8 cellular contexts compared by ENCODE assay signal in the genomic region with DNA sequence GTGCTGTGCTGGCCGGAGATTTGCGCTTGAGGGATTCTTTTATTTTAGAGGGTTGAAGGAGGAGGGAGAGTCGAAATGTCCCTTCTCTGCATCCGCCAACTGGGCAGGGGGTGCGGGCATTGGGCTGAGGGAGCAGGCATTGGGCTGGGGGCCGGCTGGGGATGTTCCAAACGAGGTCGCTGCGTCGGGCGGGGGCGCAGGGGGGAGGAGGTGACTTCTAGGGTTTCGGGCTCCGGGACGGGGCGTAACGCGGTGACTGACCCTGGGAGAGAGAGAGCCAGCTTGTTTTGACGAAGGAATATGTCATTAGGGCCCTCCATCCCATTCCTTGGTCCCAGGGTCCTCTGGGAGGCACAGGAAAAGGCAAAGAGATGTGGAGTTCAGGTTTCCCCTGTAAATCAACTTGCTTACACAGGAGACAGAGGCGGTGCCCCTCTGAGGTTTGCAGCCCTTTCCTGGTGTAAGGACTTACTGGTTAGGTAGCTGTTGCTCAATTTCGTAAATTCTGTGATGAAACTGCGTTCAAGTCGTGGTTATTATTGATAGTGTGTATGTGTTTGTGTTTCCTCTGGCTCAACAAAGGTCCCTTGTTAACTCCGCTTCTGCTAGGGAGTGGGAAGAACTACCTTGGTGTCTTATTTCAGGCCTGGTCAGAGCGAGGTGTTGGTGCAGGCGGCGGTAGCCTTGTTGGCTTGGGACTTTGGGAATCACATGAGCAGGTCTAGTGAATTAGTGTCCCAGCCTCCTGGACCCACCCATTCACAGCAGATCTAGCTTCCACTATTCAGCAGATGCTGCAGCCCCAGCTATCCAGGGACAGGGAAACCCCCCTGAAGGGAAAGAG. TPM values are rescaled to one million over a fixed set of nuclear protein-coding genes. Genes with fewer than 3 reads are reported as not detected.
A peak's percentile ranks its signal among the peaks of the same experiment; 100 is the strongest.
DNase-seq lines count a peak whose midpoint lies in the region; ATAC-seq and TF ChIP-seq lines count a peak whose summit lies in the region.

No MANE protein-coding gene starts in this region.

- TF ChIP-seq CTCF in RWPE1 (conservative IDR thresholded peaks at IDR 0.05; ENCODE audit: low read depth) (no peak), liver (IDR thresholded peaks at IDR 0.05; ENCODE audit: low read depth, low read length, missing input control) (no peak), thoracic aorta (IDR thresholded peaks at IDR 0.05) (no peak)

- CTCF ChIA-PET in RWPE1 (lab: Yijun Ruan, JAX), result interaction anchor here (0.6 to 1.0 kb wide), 2 partner anchors 195 to 1221 kb away, joined by 4 to 5 read pairs; no protein-coding TSS in a partner anchor

- H3K27me3 ChIP-seq in liver (ENCODE audit: control insufficient read depth in 4 of 4, insufficient read depth in 4 of 4, low read length in 3 of 4), result no peaks in the 10 kb centered on the region
- H3K27me3 ChIP-seq in thoracic aorta (replicated peaks; ENCODE audit: insufficient read depth), result no peaks in the 10 kb centered on the region

- H3K4me1 ChIP-seq in liver (ENCODE audit: control insufficient read depth in 4 of 4, insufficient read depth in 4 of 4, low read length in 3 of 4), result peaks cover 0 to 20% (median 14%) of the 10 kb centered on the region in 4 donors
- H3K4me1 ChIP-seq in thoracic aorta (ENCODE audit: control insufficient read depth in 1 of 2, low read depth in 2 of 2), result peaks cover 5 to 17% of the 10 kb centered on the region in 2 donors

- H3K9ac ChIP-seq in liver (ENCODE audit: low read depth in 1 of 2, low read length in 2 of 2), result peak overlapping the region; percentile 49 to 60

- 9% methylated on average over 27 of the region's 27 CpGs for WGBS in liver

- ATAC-seq in thoracic aorta (ENCODE audit: insufficient number of reproducible peaks, low FRiP score, low read depth) (no peak), GM18502 (IDR thresholded peaks at IDR 0.05; ENCODE audit: poor library complexity, unreplicated experiment) (no peak)

- DNase-seq in DMS53 (lab: John Stamatoyannopoulos, UW) (peak; percentile 61), DMS53 treated with DMSO at 0.1 percent for 48 hours (lab: John Stamatoyannopoulos, UW; ENCODE audit: unreplicated experiment) (no peak), RWPE1 (ENCODE audit: low spot score) (peak; percentile 41), cerebellar cortex (ENCODE audit: low spot score) (peak; percentile 79), thoracic aorta (ENCODE audit: low spot score) (no peak), NCI-H1436 (lab: John Stamatoyannopoulos, UW) (no peak)

- H3K27ac ChIP-seq in RWPE1 (peak overlapping the region; percentile 94), liver (ENCODE audit: low read depth in 1 of 2, low read length in 2 of 2) (peak overlapping the region; percentile 77 to 81), thoracic aorta (no peak overlapping the region)

- no peak for TF ChIP-seq RAD21 in liver (IDR thresholded peaks at IDR 0.05)

- POLR2A ChIA-PET in RWPE1 (lab: Yijun Ruan, JAX; ENCODE audit: low non-redundant PET), result no interaction called here

- no peaks in the 10 kb centered on the region for H3K36me3 ChIP-seq in liver (ENCODE audit: control insufficient read depth in 4 of 4, insufficient read depth in 3 of 4, low read depth in 1 of 4, low read length in 3 of 4)
- no peaks in the 10 kb centered on the region for H3K36me3 ChIP-seq in thoracic aorta

- H3K9me3 ChIP-seq in liver (ENCODE audit: control insufficient read depth in 4 of 4, low read length in 3 of 4) (no peaks in the 10 kb centered on the region), thoracic aorta (no peaks in the 10 kb centered on the region)

- H3K4me3 ChIP-seq in liver (ENCODE audit: low read depth in 1 of 3, low read length in 3 of 3), result peak overlapping the region; percentile 64 to 72 (median 72)
- H3K4me3 ChIP-seq in thoracic aorta, result peak overlapping the region; percentile 84

TF ChIP-seq in liver, 16 proteins besides CTCF, POLR2A, EP300 and RAD21:
- TF ChIP-seq HNF4A (conservative IDR thresholded peaks at IDR 0.05), result peak in 1 of 2 donors; percentile 4
- TF ChIP-seq GABPA (IDR thresholded peaks at IDR 0.05 in 1 of 2, conservative IDR thresholded peaks at IDR 0.05 in 1 of 2), result no peak
- TF ChIP-seq, protein P1, sequence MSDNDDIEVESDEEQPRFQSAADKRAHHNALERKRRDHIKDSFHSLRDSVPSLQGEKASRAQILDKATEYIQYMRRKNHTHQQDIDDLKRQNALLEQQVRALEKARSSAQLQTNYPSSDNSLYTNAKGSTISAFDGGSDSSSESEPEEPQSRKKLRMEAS (IDR thresholded peaks at IDR 0.05), result no peak
- TF ChIP-seq TAF1 (conservative IDR thresholded peaks at IDR 0.05), result no peak
- TF ChIP-seq, protein P2, sequence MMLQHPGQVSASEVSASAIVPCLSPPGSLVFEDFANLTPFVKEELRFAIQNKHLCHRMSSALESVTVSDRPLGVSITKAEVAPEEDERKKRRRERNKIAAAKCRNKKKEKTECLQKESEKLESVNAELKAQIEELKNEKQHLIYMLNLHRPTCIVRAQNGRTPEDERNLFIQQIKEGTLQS (IDR thresholded peaks at IDR 0.05), result no peak
- TF ChIP-seq FOXA1 (IDR thresholded peaks at IDR 0.05), result no peak
- TF ChIP-seq FOXA2 (IDR thresholded peaks at IDR 0.05), result no peak

RNA-seq across cellular contexts. Expression of a gene that starts 0.7 kb away (rescaled TPM):
- total RNA-seq in liver (1 to 10 TPM; 1.3 to 3.8 TPM), thoracic aorta (10 to 100 TPM in 1 of 2 donors, 1 to 10 TPM in 1; 4.9 to 28.8 TPM)
- polyA plus RNA-seq in liver, result under 1 TPM; 0.50 to 0.76 TPM

Comparison
In these comparisons a context has a peak if more than half of its experiments do, and no peak if none do; other contexts are left out.
1. DNase-seq: peak in DMS53 (single experiment), RWPE1 (single experiment) and cerebellar cortex (single experiment); none in DMS53 treated with DMSO at 0.1 percent for 48 hours (single experiment), thoracic aorta (single experiment) and NCI-H1436 (single experiment).
2. H3K27ac ChIP-seq: peak in RWPE1 (single experiment) and liver (2 of 2); none in thoracic aorta (0 of 2).